ENCODE assay signal across 1 cellular context in the genomic region with DNA sequence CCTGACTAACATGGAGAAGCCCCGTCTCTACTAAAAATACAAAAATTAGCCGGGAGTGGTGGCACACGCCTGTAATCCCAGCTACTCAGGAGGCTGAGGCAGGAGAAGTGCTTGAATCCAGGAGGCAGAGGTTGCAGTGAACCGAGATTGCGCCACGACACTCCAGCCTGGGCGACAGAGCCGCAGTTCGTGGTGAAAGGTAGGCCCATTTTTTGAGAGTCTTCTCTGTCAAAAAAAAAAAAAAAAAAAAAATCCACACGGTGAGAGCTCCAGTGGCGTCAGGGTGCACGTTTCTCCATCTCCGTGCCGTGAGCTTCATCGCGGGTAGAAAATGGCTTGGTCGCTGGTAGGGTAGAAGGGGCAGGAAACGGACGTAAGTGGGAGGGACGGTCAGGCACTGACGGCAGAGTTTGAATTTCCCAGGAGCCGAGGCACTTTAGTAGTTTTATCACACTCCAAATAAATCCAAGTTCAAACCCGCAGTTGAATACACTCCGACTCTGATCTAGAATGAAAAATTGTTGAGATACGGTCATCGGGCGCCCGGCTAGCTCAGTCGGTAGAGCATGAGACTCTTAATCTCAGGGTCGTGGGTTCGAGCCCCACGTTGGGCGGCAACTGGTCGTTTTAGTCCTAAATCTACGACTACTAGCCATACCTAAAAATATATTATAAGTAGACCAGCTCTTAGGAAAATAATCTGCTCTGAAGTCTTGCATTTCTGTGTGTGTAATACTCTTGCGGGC.
TF ChIP-seq lines count a peak whose summit lies in the region.

No MANE protein-coding gene starts in this region.

TF ChIP-seq in HEK293, 187 proteins besides CTCF, POLR2A, EP300 and RAD21 (continued from another document and continues in another):
- TF ChIP-seq, protein P1, sequence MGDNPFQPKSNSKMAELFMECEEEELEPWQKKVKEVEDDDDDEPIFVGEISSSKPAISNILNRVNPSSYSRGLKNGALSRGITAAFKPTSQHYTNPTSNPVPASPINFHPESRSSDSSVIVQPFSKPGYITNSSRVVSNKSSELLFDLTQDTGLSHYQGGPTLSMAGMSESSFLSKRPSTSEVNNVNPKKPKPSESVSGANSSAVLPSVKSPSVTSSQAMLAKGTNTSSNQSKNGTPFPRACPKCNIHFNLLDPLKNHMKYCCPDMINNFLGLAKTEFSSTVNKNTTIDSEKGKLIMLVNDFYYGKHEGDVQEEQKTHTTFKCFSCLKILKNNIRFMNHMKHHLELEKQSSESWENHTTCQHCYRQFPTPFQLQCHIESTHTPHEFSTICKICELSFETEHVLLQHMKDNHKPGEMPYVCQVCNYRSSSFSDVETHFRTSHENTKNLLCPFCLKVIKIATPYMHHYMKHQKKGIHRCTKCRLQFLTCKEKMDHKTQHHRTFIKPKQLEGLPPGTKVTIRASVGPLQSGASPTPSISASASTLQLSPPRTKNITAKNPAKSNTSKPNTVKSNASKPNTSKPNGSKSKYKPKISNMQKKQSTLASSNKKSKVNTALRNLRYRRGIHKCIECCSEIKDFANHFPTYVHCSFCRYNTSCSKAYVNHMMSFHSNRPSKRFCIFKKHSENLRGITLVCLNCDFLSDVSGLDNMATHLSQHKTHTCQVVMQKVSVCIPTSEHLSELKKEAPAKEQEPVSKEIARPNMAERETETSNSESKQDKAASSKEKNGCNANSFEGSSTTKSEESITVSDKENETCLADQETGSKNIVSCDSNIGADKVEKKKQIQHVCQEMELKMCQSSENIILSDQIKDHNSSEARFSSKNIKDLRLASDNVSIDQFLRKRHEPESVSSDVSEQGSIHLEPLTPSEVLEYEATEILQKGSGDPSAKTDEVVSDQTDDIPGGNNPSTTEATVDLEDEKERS (tag by site-specific recombination; IDR thresholded peaks at IDR 0.05) = no peak; the same call in 1 of the 2 replicates
- TF ChIP-seq ZNF548 (tag by site-specific recombination; IDR thresholded peaks at IDR 0.05) (no peak), ZNF488 (tag by site-specific recombination; IDR thresholded peaks at IDR 0.05) (no peak), PRDM6 (tag by site-specific recombination; IDR thresholded peaks at IDR 0.05) (peak; percentile 69), ZNF555 (tag by site-specific recombination; conservative IDR thresholded peaks at IDR 0.05) (no peak), ZNF169 (tag by site-specific recombination; IDR thresholded peaks at IDR 0.05) (no peak), ZNF518A (tag by site-specific recombination; conservative IDR thresholded peaks at IDR 0.05; ENCODE audit: low read depth) (no peak), ZNF16 (tag by site-specific recombination; IDR thresholded peaks at IDR 0.05; ENCODE audit: low read depth) (no peak), ZNF785 (tag by site-specific recombination; IDR thresholded peaks at IDR 0.05) (no peak), ZNF549 (tag by site-specific recombination; IDR thresholded peaks at IDR 0.05) (no peak), ZNF792 (tag by site-specific recombination; IDR thresholded peaks at IDR 0.05) (no peak), SCRT2 (tag by site-specific recombination; IDR thresholded peaks at IDR 0.05) (peak; percentile 64), ZNF24 (tag by site-specific recombination; IDR thresholded peaks at IDR 0.05) (peak; percentile 79; the same call in 1 of the 2 replicates), ZNF514 (tag by site-specific recombination; IDR thresholded peaks at IDR 0.05) (no peak), ZNF645 (tag by site-specific recombination; IDR thresholded peaks at IDR 0.05) (no peak), ZSCAN4 (tag by site-specific recombination; IDR thresholded peaks at IDR 0.05) (0 out of 2 replicates have a peak, but pooled peaks have one; percentile 57), ZNF768 (tag by site-specific recombination; IDR thresholded peaks at IDR 0.05) (peak; percentile 86; the same call in 1 of the 2 replicates), ZNF391 (tag by site-specific recombination; IDR thresholded peaks at IDR 0.05; ENCODE audit: borderline replicate concordance, low read depth) (peak; percentile 72), HOXC10 (CRISPR knock-in tag; IDR thresholded peaks at IDR 0.05) (no peak), ZNF530 (tag by site-specific recombination; IDR thresholded peaks at IDR 0.05; ENCODE audit: low read depth) (no peak), ZBTB6 (tag by site-specific recombination; IDR thresholded peaks at IDR 0.05) (peak; percentile 87), ZNF521 (tag by site-specific recombination; IDR thresholded peaks at IDR 0.05) (no peak), KLF1 (tag by site-specific recombination; IDR thresholded peaks at IDR 0.05) (no peak), ZNF404 (tag by site-specific recombination; IDR thresholded peaks at IDR 0.05) (no peak), ZNF366 (tag by site-specific recombination; conservative IDR thresholded peaks at IDR 0.05) (no peak), OVOL3 (tag by site-specific recombination; IDR thresholded peaks at IDR 0.05) (0 out of 2 replicates have a peak, but pooled peaks have one; percentile 33), ZBTB1 (tag by site-specific recombination; IDR thresholded peaks at IDR 0.05) (no peak), ZNF2 (tag by site-specific recombination; IDR thresholded peaks at IDR 0.05) (peak; percentile 34; the same call in 1 of the 2 replicates)
- TF ChIP-seq, protein P2, sequence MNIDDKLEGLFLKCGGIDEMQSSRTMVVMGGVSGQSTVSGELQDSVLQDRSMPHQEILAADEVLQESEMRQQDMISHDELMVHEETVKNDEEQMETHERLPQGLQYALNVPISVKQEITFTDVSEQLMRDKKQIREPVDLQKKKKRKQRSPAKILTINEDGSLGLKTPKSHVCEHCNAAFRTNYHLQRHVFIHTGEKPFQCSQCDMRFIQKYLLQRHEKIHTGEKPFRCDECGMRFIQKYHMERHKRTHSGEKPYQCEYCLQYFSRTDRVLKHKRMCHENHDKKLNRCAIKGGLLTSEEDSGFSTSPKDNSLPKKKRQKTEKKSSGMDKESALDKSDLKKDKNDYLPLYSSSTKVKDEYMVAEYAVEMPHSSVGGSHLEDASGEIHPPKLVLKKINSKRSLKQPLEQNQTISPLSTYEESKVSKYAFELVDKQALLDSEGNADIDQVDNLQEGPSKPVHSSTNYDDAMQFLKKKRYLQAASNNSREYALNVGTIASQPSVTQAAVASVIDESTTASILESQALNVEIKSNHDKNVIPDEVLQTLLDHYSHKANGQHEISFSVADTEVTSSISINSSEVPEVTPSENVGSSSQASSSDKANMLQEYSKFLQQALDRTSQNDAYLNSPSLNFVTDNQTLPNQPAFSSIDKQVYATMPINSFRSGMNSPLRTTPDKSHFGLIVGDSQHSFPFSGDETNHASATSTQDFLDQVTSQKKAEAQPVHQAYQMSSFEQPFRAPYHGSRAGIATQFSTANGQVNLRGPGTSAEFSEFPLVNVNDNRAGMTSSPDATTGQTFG (tag by site-specific recombination; IDR thresholded peaks at IDR 0.05; ENCODE audit: borderline replicate concordance) = no peak
- TF ChIP-seq, protein P3, sequence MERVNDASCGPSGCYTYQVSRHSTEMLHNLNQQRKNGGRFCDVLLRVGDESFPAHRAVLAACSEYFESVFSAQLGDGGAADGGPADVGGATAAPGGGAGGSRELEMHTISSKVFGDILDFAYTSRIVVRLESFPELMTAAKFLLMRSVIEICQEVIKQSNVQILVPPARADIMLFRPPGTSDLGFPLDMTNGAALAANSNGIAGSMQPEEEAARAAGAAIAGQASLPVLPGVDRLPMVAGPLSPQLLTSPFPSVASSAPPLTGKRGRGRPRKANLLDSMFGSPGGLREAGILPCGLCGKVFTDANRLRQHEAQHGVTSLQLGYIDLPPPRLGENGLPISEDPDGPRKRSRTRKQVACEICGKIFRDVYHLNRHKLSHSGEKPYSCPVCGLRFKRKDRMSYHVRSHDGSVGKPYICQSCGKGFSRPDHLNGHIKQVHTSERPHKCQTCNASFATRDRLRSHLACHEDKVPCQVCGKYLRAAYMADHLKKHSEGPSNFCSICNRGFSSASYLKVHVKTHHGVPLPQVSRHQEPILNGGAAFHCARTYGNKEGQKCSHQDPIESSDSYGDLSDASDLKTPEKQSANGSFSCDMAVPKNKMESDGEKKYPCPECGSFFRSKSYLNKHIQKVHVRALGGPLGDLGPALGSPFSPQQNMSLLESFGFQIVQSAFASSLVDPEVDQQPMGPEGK (tag by site-specific recombination; IDR thresholded peaks at IDR 0.05) = no peak; the same call in 1 of the 2 replicates
- TF ChIP-seq, protein P4, sequence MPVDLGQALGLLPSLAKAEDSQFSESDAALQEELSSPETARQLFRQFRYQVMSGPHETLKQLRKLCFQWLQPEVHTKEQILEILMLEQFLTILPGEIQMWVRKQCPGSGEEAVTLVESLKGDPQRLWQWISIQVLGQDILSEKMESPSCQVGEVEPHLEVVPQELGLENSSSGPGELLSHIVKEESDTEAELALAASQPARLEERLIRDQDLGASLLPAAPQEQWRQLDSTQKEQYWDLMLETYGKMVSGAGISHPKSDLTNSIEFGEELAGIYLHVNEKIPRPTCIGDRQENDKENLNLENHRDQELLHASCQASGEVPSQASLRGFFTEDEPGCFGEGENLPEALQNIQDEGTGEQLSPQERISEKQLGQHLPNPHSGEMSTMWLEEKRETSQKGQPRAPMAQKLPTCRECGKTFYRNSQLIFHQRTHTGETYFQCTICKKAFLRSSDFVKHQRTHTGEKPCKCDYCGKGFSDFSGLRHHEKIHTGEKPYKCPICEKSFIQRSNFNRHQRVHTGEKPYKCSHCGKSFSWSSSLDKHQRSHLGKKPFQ (tag by site-specific recombination; IDR thresholded peaks at IDR 0.05) = no peak; the same call in 1 of the 2 replicates
